In the genomic region with DNA sequence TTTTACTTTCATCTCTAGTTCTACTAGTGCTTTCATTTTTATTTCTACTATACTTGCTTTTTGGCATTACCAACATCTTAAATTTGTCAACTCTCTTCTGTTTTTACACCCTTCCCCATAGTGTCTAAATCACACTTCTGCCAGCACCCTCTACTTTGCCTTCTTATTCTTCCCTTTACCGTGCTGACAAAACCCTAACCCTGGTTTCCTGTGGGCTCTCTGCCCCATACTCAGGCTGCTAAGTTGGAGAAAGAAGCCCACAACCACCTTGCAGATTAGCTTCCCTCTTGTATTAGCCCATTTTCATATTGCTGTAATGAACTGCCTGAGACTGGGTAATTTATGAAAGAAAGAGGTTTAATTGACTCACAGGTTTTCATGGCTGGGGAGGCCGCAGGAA, we compare ENCODE assay signal across 18 cellular contexts. TPM values are rescaled to one million over a fixed set of nuclear protein-coding genes. Genes with fewer than 3 reads are reported as not detected.
DNase-seq lines count a peak whose midpoint lies in the region; ATAC-seq, FAIRE-seq and TF ChIP-seq lines count a peak whose summit lies in the region.
"Had no signal": no experiment of that assay in that cellular context is flagged by ENCODE, and none has a peak within 500 bp of the region (broad histone marks: within the 10 kb centered on the region; RNA-seq: fewer than 3 reads in every experiment).

No MANE protein-coding gene starts in this region.

- peak; percentile 31 for FAIRE-seq in GM12891 (lab: Jason Lieb, UNC)
- FAIRE-seq: TTC549 had no signal

- POLR2A ChIA-PET in CD4-positive, alpha-beta T cell (lab: Charles Lee): no interaction called here
- POLR2A ChIA-PET in activated CD8-positive, alpha-beta T cell treated with anti-CD3 and anti-CD28 coated beads for 36 hours (lab: Charles Lee): no interaction called here

- H3K9me3 ChIP-seq in CD4-positive, alpha-beta T cell (ENCODE audit: control insufficient read depth, low read length): no peaks in the 10 kb centered on the region
- H3K9me3 ChIP-seq: sigmoid colon had no signal

- no peak overlapping the region for H3K4me3 Mint-ChIP-seq in CD4-positive, alpha-beta T cell
- no peak overlapping the region for H3K4me3 Mint-ChIP-seq in activated CD8-positive, alpha-beta T cell treated with anti-CD3 and anti-CD28 coated beads for 36 hours
- H3K4me3 Mint-ChIP-seq in natural killer cell: peak overlapping the region; percentile 63

- intact Hi-C loops in CD4-positive, alpha-beta T cell (cut with DNase I, micrococcal nuclease): no loop called here
- intact Hi-C loops in activated CD8-positive, alpha-beta T cell treated with anti-CD3 and anti-CD28 coated beads for 36 hours (cut with micrococcal nuclease): no loop called here
- intact Hi-C loops in natural killer cell (cut with micrococcal nuclease): no loop called here

- TF ChIP-seq CTCF in CD4-positive, alpha-beta T cell (IDR thresholded peaks at IDR 0.05): no peak
- no peak for TF ChIP-seq CTCF in activated CD8-positive, alpha-beta T cell treated with anti-CD3 and anti-CD28 coated beads for 36 hours (IDR thresholded peaks at IDR 0.05)
- no peak for TF ChIP-seq CTCF in natural killer cell (IDR thresholded peaks at IDR 0.05)

- H3K27ac Mint-ChIP-seq in CD4-positive, alpha-beta T cell: peak overlapping the region; percentile 23
- H3K27ac Mint-ChIP-seq in activated CD8-positive, alpha-beta T cell treated with anti-CD3 and anti-CD28 coated beads for 36 hours: peak overlapping the region; percentile 31
- H3K27ac Mint-ChIP-seq in natural killer cell: peak overlapping the region; percentile 78 to 85

- H3K4me1 Mint-ChIP-seq in CD4-positive, alpha-beta T cell (ENCODE audit: low read depth): peaks cover 42% of the 10 kb centered on the region
- peaks cover 41% of the 10 kb centered on the region for H3K4me1 Mint-ChIP-seq in activated CD8-positive, alpha-beta T cell treated with anti-CD3 and anti-CD28 coated beads for 36 hours (ENCODE audit: low read depth)
- peaks cover 36 to 48% of the 10 kb centered on the region in 2 donors for H3K4me1 Mint-ChIP-seq in natural killer cell

- H3K9me3 Mint-ChIP-seq in CD4-positive, alpha-beta T cell: peaks cover 2% of the 10 kb centered on the region
- peaks cover 7% of the 10 kb centered on the region for H3K9me3 Mint-ChIP-seq in activated CD8-positive, alpha-beta T cell treated with anti-CD3 and anti-CD28 coated beads for 36 hours
- H3K9me3 Mint-ChIP-seq in natural killer cell: no peaks in the 10 kb centered on the region

- no peak for DNase-seq in CD4-positive, alpha-beta T cell
- DNase-seq in GM12891 (ENCODE audit: insufficient read length, low spot score): no peak
- no peak for DNase-seq in activated CD8-positive, alpha-beta T cell treated with anti-CD3 and anti-CD28 coated beads for 36 hours
- no peak for DNase-seq in natural killer cell
- no peak for DNase-seq in NCI-H187 (lab: John Stamatoyannopoulos, UW)
- no peak for DNase-seq in NCI-H2081 (lab: John Stamatoyannopoulos, UW)
- no peak for DNase-seq in NCI-H748 treated with DMSO at 0.1 percent for 48 hours (lab: John Stamatoyannopoulos, UW)
- DNase-seq: AML-193; NCI-H1092 treated with DMSO at 0.1 percent for 48 hours; NCI-H2171 treated with DMSO at 0.1 percent for 48 hours; NCI-H774; sigmoid colon; stimulated activated CD4-positive, alpha-beta T cell treated with anti-CD3 and anti-CD28 coated beads, Interleukin-2, amount 100 ng/mL, for 24 hours; substantia nigra had no signal

- no peak for ATAC-seq in CD4-positive, alpha-beta T cell (ENCODE audit: poor library complexity)
- no peak for ATAC-seq in activated CD8-positive, alpha-beta T cell treated with anti-CD3 and anti-CD28 coated beads for 36 hours
- ATAC-seq in natural killer cell: peak; percentile 74 to 86 (median 81)
- ATAC-seq: esophagus mucosa, Panc1 had no signal

- H3K27me3 ChIP-seq in CD4-positive, alpha-beta T cell (ENCODE audit: control insufficient read depth, insufficient read depth, low read length): no peaks in the 10 kb centered on the region
- H3K27me3 ChIP-seq: sigmoid colon had no signal

- TF ChIP-seq POLR2A in GM12891 (IDR thresholded peaks at IDR 0.05; ENCODE audit: low read depth, low read length): no peak

- H3K36me3 Mint-ChIP-seq in CD4-positive, alpha-beta T cell (ENCODE audit: low read depth): peaks cover 84% of the 10 kb centered on the region
- peaks cover 56% of the 10 kb centered on the region for H3K36me3 Mint-ChIP-seq in activated CD8-positive, alpha-beta T cell treated with anti-CD3 and anti-CD28 coated beads for 36 hours (ENCODE audit: low read depth)
- H3K36me3 Mint-ChIP-seq in natural killer cell: peaks cover 8% of the 10 kb centered on the region

- H3K27me3 Mint-ChIP-seq in CD4-positive, alpha-beta T cell: no peaks in the 10 kb centered on the region
- no peaks in the 10 kb centered on the region for H3K27me3 Mint-ChIP-seq in activated CD8-positive, alpha-beta T cell treated with anti-CD3 and anti-CD28 coated beads for 36 hours
- H3K27me3 Mint-ChIP-seq in natural killer cell (ENCODE audit: low read depth in 2 of 2): no peaks in the 10 kb centered on the region

- H3K27ac ChIP-seq in CD4-positive, alpha-beta T cell (ENCODE audit: low read depth, low read length): no peak overlapping the region
- H3K27ac ChIP-seq: sigmoid colon had no signal

- CTCF ChIA-PET in CD4-positive, alpha-beta T cell (lab: Charles Lee): no interaction called here
- CTCF ChIA-PET in activated CD8-positive, alpha-beta T cell treated with anti-CD3 and anti-CD28 coated beads for 36 hours (lab: Charles Lee): no interaction called here

TF ChIP-seq in GM12891, 5 proteins besides CTCF, POLR2A, EP300 and RAD21:
- TF ChIP-seq POU2F2 (IDR thresholded peaks at IDR 0.05; ENCODE audit: low read depth, low read length) (no peak), TAF1 (IDR thresholded peaks at IDR 0.05; ENCODE audit: low read depth, low read length) (no peak), POLR2AphosphoS5 (IDR thresholded peaks at IDR 0.05; ENCODE audit: low read depth, low read length) (no peak), PAX5 (IDR thresholded peaks at IDR 0.05; ENCODE audit: insufficient read depth, low read length, severe bottlenecking) (no peak), SPI1 (IDR thresholded peaks at IDR 0.05; ENCODE audit: low read depth, low read length) (no peak)

RNA-seq across cellular contexts. Expression of a gene that starts 24.8 kb away (rescaled TPM):
- 10 to 100 TPM; 52.5 to 55.5 TPM for total RNA-seq in CD4-positive, alpha-beta T cell
- 25.3 TPM for polyA plus RNA-seq in GM12891 (2012; ENCODE audit: low read depth, missing spikeins)
- 10 to 100 TPM; 49.7 to 52.5 TPM for total RNA-seq in activated CD8-positive, alpha-beta T cell treated with anti-CD3 and anti-CD28 coated beads for 36 hours
- 10 to 100 TPM; 73.6 to 85.3 (median 80.1) TPM for total RNA-seq in natural killer cell

RNA-seq across cellular contexts. Expression of a gene that starts 54.5 kb away (rescaled TPM):
- not detected for total RNA-seq in CD4-positive, alpha-beta T cell
- polyA plus RNA-seq in GM12891 (2012; ENCODE audit: low read depth, missing spikeins): 0.04 TPM
- total RNA-seq in activated CD8-positive, alpha-beta T cell treated with anti-CD3 and anti-CD28 coated beads for 36 hours: not detected
- total RNA-seq in natural killer cell: not detected
- total RNA-seq: esophagus mucosa, omental fat pad, sigmoid colon had no signal

Comparison
In these comparisons a context has a peak if more than half of its experiments do, and no peak if none do; other contexts are left out.
1. ATAC-seq: peak in natural killer cell (3 of 3); none in CD4-positive, alpha-beta T cell (single experiment) and activated CD8-positive, alpha-beta T cell treated with anti-CD3 and anti-CD28 coated beads for 36 hours (single experiment).
2. H3K27ac Mint-ChIP-seq: peak in every context shown above with its lines; median percentile 82 in natural killer cell; 31 in activated CD8-positive, alpha-beta T cell treated with anti-CD3 and anti-CD28 coated beads for 36 hours; 23 in CD4-positive, alpha-beta T cell.